In genomic region chr18:69703461-69703860, GRCh38 we compare ENCODE assay signal across 28 cellular contexts.
"Had no signal": no experiment of that assay in that cellular context is flagged by ENCODE, and none has a peak within 500 bp of the region (broad histone marks: within the 10 kb centered on the region; RNA-seq: fewer than 3 reads in every experiment).

No MANE protein-coding gene starts in this region.

- H3K27me3 ChIP-seq: neural progenitor cell, ovary, right lobe of liver, sigmoid colon, stomach, thyroid gland, tibial nerve, upper lobe of left lung, vagina had no signal

- H3K4me3 ChIP-seq: neural progenitor cell, ovary, psoas muscle, right lobe of liver, sigmoid colon, stomach, thoracic aorta, thyroid gland, tibial nerve, upper lobe of left lung, vagina had no signal

- H3K4me1 ChIP-seq: neural progenitor cell, parathyroid adenoma, psoas muscle, right lobe of liver, sigmoid colon, stomach, thyroid gland, upper lobe of left lung, vagina had no signal

- H3K4me1 Mint-ChIP-seq: nephron; stimulated activated effector memory CD8-positive, alpha-beta T cell treated with anti-CD3 and anti-CD28 coated beads, Interleukin-12 subunit alpha, Interleukin-12 subunit beta, amount 100 ng/mL, for 72 hours; stimulated activated naive B cell treated with anti-CD40 and anti-IgM and Interleukin-4, amounts not matched to agents 10 μg/mL and 1 μg/mL and 100 μg/mL, for 72 hours had no signal

- H3K27me3 Mint-ChIP-seq: progenitor cell of endocrine pancreas; stimulated activated naive B cell treated with anti-CD40 and anti-IgM and Interleukin-4, amounts not matched to agents 10 μg/mL and 1 μg/mL and 100 μg/mL, for 72 hours; stimulated activated naive CD8-positive, alpha-beta T cell treated with anti-CD3 and anti-CD28 coated beads, Interleukin-15, Interleukin-2, amounts not matched to agents 100 ng/mL and 50 ng/mL, for 24 hours had no signal

- H3K27ac Mint-ChIP-seq: nephron; neural progenitor cell; progenitor cell of endocrine pancreas; stimulated activated effector memory CD8-positive, alpha-beta T cell treated with anti-CD3 and anti-CD28 coated beads, Interleukin-12 subunit alpha, Interleukin-12 subunit beta, amount 100 ng/mL, for 72 hours; stimulated activated naive B cell treated with anti-CD40 and anti-IgM and Interleukin-4, amounts not matched to agents 10 μg/mL and 1 μg/mL and 100 μg/mL, for 72 hours; stimulated activated naive CD8-positive, alpha-beta T cell treated with anti-CD3 and anti-CD28 coated beads, Interleukin-15, Interleukin-2, amounts not matched to agents 100 ng/mL and 50 ng/mL, for 24 hours had no signal

- H3K9me3 ChIP-seq: ovary, psoas muscle, right lobe of liver, sigmoid colon, stomach, thoracic aorta, thyroid gland, tibial nerve, upper lobe of left lung, vagina had no signal

- ATAC-seq: psoas muscle; right cardiac atrium; right lobe of liver; stimulated activated effector memory CD8-positive, alpha-beta T cell treated with anti-CD3 and anti-CD28 coated beads, Interleukin-12 subunit alpha, Interleukin-12 subunit beta, amount 100 ng/mL, for 72 hours; stimulated activated naive B cell treated with anti-CD40 and anti-IgM and Interleukin-4, amounts not matched to agents 10 μg/mL and 1 μg/mL and 100 μg/mL, for 72 hours had no signal

- H3K36me3 Mint-ChIP-seq: stimulated activated effector memory CD8-positive, alpha-beta T cell treated with anti-CD3 and anti-CD28 coated beads, Interleukin-12 subunit alpha, Interleukin-12 subunit beta, amount 100 ng/mL, for 72 hours; stimulated activated naive B cell treated with anti-CD40 and anti-IgM and Interleukin-4, amounts not matched to agents 10 μg/mL and 1 μg/mL and 100 μg/mL, for 72 hours had no signal

- DNase-seq: occipital lobe; ovary; posterior cingulate gyrus; psoas muscle; right cardiac atrium; right lobe of liver; sigmoid colon; small intestine; stimulated activated CD4-positive, alpha-beta T cell treated with anti-CD3 and anti-CD28 coated beads, Interleukin-15, amount 100 ng/mL, for 24 hours; stimulated activated CD4-positive, alpha-beta T cell treated with anti-CD3 and anti-CD28 coated beads, Interleukin-2, amount 100 ng/mL, for 24 hours; stimulated activated CD4-positive, alpha-beta T cell treated with anti-CD3 and anti-CD28 coated beads, Interleukin-2, amount 100 ng/mL, for 48 hours; stimulated activated CD4-positive, alpha-beta T cell treated with anti-CD3 and anti-CD28 coated beads, Interleukin-4, amount 100 ng/mL, for 24 hours; stimulated activated naive B cell treated with anti-CD40 and anti-IgM and Interleukin-4, amounts not matched to agents 10 μg/mL and 1 μg/mL and 100 μg/mL, for 72 hours; stimulated activated naive CD4-positive, alpha-beta T cell treated with Interleukin-2 at 50 U/mL for 16 hours; stomach; thyroid gland; trophoblast cell; upper lobe of left lung had no signal

- FAIRE-seq: small intestine, urothelium cell line had no signal

- H3K27ac ChIP-seq: neural progenitor cell, ovary, parathyroid adenoma, psoas muscle, right lobe of liver, sigmoid colon, stomach, thoracic aorta, thyroid gland, upper lobe of left lung, vagina had no signal

- H3K36me3 ChIP-seq: neural progenitor cell, ovary, right lobe of liver, sigmoid colon, stomach, thoracic aorta, thyroid gland, tibial nerve, upper lobe of left lung, vagina had no signal

- H3K4me3 Mint-ChIP-seq: nephron; neural progenitor cell; stimulated activated effector memory CD8-positive, alpha-beta T cell treated with anti-CD3 and anti-CD28 coated beads, Interleukin-12 subunit alpha, Interleukin-12 subunit beta, amount 100 ng/mL, for 72 hours; stimulated activated naive B cell treated with anti-CD40 and anti-IgM and Interleukin-4, amounts not matched to agents 10 μg/mL and 1 μg/mL and 100 μg/mL, for 72 hours; stimulated activated naive CD8-positive, alpha-beta T cell treated with anti-CD3 and anti-CD28 coated beads, Interleukin-15, Interleukin-2, amounts not matched to agents 100 ng/mL and 50 ng/mL, for 24 hours had no signal

- H3K9me3 Mint-ChIP-seq: stimulated activated effector memory CD8-positive, alpha-beta T cell treated with anti-CD3 and anti-CD28 coated beads, Interleukin-12 subunit alpha, Interleukin-12 subunit beta, amount 100 ng/mL, for 72 hours; stimulated activated naive B cell treated with anti-CD40 and anti-IgM and Interleukin-4, amounts not matched to agents 10 μg/mL and 1 μg/mL and 100 μg/mL, for 72 hours had no signal
